18 cellular contexts compared by ENCODE assay signal in genomic region chr3:150806436-150806835, GRCh38.
"Had no signal": no experiment of that assay in that cellular context is flagged by ENCODE, and none has a peak within 500 bp of the region (broad histone marks: within the 10 kb centered on the region; RNA-seq: fewer than 3 reads in every experiment).

No MANE protein-coding gene starts in this region.

- H3K36me3 ChIP-seq: left ventricle myocardium inferior, stomach, upper lobe of right lung had no signal

- H3K27ac ChIP-seq: epithelial cell of prostate, left ventricle myocardium inferior, stomach, testis, upper lobe of right lung had no signal

- H3K36me3 Mint-ChIP-seq: naive thymus-derived CD4-positive, alpha-beta T cell had no signal

- H3K9me3 Mint-ChIP-seq: activated T-helper 1 cell treated with anti-CD3 and anti-CD28 coated beads, Interleukin-12 subunit alpha, Interleukin-12 subunit beta, Interleukin-2, Interleukin-4 antibody, amounts not matched to agents 30 ng/mL and 10 ng/mL and 1 ng/mL, durations not matched to agents 14 hours and 24 hours and 36 hours; effector memory CD8-positive, alpha-beta T cell; naive thymus-derived CD4-positive, alpha-beta T cell had no signal

- H3K27me3 ChIP-seq: stomach, testis, upper lobe of right lung had no signal

- H3K4me1 ChIP-seq: left ventricle myocardium inferior, stomach, testis, upper lobe of right lung had no signal

- H3K9me3 ChIP-seq: left ventricle myocardium inferior, mucosa of descending colon, stomach, testis, upper lobe of right lung had no signal

- H3K4me3 Mint-ChIP-seq: activated T-helper 1 cell treated with anti-CD3 and anti-CD28 coated beads, Interleukin-12 subunit alpha, Interleukin-12 subunit beta, Interleukin-2, Interleukin-4 antibody, amounts not matched to agents 30 ng/mL and 10 ng/mL and 1 ng/mL, durations not matched to agents 14 hours and 24 hours and 36 hours; effector memory CD8-positive, alpha-beta T cell had no signal

- DNase-seq: activated naive CD4-positive, alpha-beta T cell; anterior cingulate cortex; cortex of kidney; effector memory CD8-positive, alpha-beta T cell; head of caudate nucleus; kidney; left ventricle myocardium inferior; mucosa of descending colon; naive thymus-derived CD4-positive, alpha-beta T cell; posterior cingulate gyrus; retina; stimulated activated CD4-positive, alpha-beta T cell treated with anti-CD3 and anti-CD28 coated beads, Interleukin-12 subunit alpha, Interleukin-12 subunit beta, amount 100 ng/mL, for 4 hours; stimulated activated CD4-positive, alpha-beta T cell treated with anti-CD3 and anti-CD28 coated beads, Interleukin-2, amount 100 ng/mL, for 24 hours; stomach; testis; upper lobe of right lung had no signal

- H3K4me3 ChIP-seq: left ventricle myocardium inferior, mucosa of descending colon, stomach, testis, upper lobe of right lung had no signal

- ATAC-seq: effector memory CD8-positive, alpha-beta T cell; mucosa of descending colon; naive thymus-derived CD4-positive, alpha-beta T cell; upper lobe of right lung had no signal

- H3K27ac Mint-ChIP-seq: activated T-helper 1 cell treated with anti-CD3 and anti-CD28 coated beads, Interleukin-12 subunit alpha, Interleukin-12 subunit beta, Interleukin-2, Interleukin-4 antibody, amounts not matched to agents 30 ng/mL and 10 ng/mL and 1 ng/mL, durations not matched to agents 14 hours and 24 hours and 36 hours; effector memory CD8-positive, alpha-beta T cell; naive thymus-derived CD4-positive, alpha-beta T cell had no signal
